1 cellular context compared by ENCODE assay signal in genomic region chr17:40014375-40014980, GRCh38.
TF ChIP-seq lines count a peak whose summit lies in the region.

No MANE protein-coding gene starts in this region.

TF ChIP-seq in GM12878, 131 proteins besides CTCF, POLR2A, EP300 and RAD21:
- no peak for TF ChIP-seq CHD4 (IDR thresholded peaks at IDR 0.05)
- TF ChIP-seq, protein P1, sequence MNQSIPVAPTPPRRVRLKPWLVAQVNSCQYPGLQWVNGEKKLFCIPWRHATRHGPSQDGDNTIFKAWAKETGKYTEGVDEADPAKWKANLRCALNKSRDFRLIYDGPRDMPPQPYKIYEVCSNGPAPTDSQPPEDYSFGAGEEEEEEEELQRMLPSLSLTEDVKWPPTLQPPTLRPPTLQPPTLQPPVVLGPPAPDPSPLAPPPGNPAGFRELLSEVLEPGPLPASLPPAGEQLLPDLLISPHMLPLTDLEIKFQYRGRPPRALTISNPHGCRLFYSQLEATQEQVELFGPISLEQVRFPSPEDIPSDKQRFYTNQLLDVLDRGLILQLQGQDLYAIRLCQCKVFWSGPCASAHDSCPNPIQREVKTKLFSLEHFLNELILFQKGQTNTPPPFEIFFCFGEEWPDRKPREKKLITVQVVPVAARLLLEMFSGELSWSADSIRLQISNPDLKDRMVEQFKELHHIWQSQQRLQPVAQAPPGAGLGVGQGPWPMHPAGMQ (IDR thresholded peaks at IDR 0.05; ENCODE audit: borderline replicate concordance): no peak
- no peak for TF ChIP-seq BACH1 (IDR thresholded peaks at IDR 0.05; ENCODE audit: borderline replicate concordance)
- TF ChIP-seq TCF12 (IDR thresholded peaks at IDR 0.05; ENCODE audit: low read depth, low read length): no peak
- TF ChIP-seq JUND (IDR thresholded peaks at IDR 0.05; ENCODE audit: low read depth, low read length): no peak
- no peak for TF ChIP-seq SIN3A (IDR thresholded peaks at IDR 0.05; ENCODE audit: low read depth, low read length)
- no peak for TF ChIP-seq TARDBP (IDR thresholded peaks at IDR 0.05; ENCODE audit: borderline replicate concordance)
- TF ChIP-seq, protein P2, sequence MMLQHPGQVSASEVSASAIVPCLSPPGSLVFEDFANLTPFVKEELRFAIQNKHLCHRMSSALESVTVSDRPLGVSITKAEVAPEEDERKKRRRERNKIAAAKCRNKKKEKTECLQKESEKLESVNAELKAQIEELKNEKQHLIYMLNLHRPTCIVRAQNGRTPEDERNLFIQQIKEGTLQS (IDR thresholded peaks at IDR 0.05; ENCODE audit: borderline replicate concordance, extremely low read depth, low read depth, low read length): no peak
